ENCODE assay signal across 10 cellular contexts in genomic region chr6:31727717-31728671, GRCh38. TPM values are rescaled to one million over a fixed set of nuclear protein-coding genes. Genes with fewer than 3 reads are reported as not detected.
DNase-seq lines count a peak whose midpoint lies in the region; ATAC-seq and TF ChIP-seq lines count a peak whose summit lies in the region.
"Had no signal": no experiment of that assay in that cellular context is flagged by ENCODE, and none has a peak within 500 bp of the region (broad histone marks: within the 10 kb centered on the region; RNA-seq: fewer than 3 reads in every experiment).

No MANE protein-coding gene starts in this region.

- peak overlapping the region; percentile 85 for H3K27ac Mint-ChIP-seq in activated CD4-positive, alpha-beta T cell treated with anti-CD3 and anti-CD28 coated beads, Interleukin-2, amount 10 ng/mL, durations not matched to agents 7 days and 5 days
- H3K27ac Mint-ChIP-seq in activated CD8-positive, alpha-beta T cell treated with anti-CD3 and anti-CD28 coated beads for 36 hours, result peak overlapping the region; percentile 19

- peaks cover 25% of the 10 kb centered on the region for H3K4me1 ChIP-seq in thymus (ENCODE audit: control insufficient read depth, insufficient read depth, low read length)

- POLR2A ChIA-PET in activated CD4-positive, alpha-beta T cell treated with anti-CD3 and anti-CD28 coated beads, Interleukin-2, amount 10 ng/mL, durations not matched to agents 7 days and 5 days (lab: Charles Lee), result interaction anchor here (0.8 kb wide), 1 partner anchor 10 kb away, joined by 3 read pairs; no protein-coding TSS in a partner anchor
- POLR2A ChIA-PET in activated CD8-positive, alpha-beta T cell treated with anti-CD3 and anti-CD28 coated beads for 36 hours (lab: Charles Lee), result interaction anchor here (0.7 to 3.0 kb wide), 9 partner anchors 7 to 63 kb away, joined by 3 to 11 read pairs (median 4); partner anchors contain the start of genes ABHD16A, CLIC1, GPANK1 and LY6G5B

- H3K4me3 ChIP-seq in kidney epithelial cell (ENCODE audit: low read depth, low read length), result peak overlapping the region; percentile 89
- peak overlapping the region; percentile 1 for H3K4me3 ChIP-seq in thymus (ENCODE audit: low read length)

- H3K27ac ChIP-seq in thymus (ENCODE audit: low read depth), result peak overlapping the region; percentile 55

- DNase-seq in activated CD4-positive, alpha-beta T cell treated with anti-CD3 and anti-CD28 coated beads, Interleukin-2, amount 10 ng/mL, durations not matched to agents 7 days and 5 days, result no peak
- no peak for DNase-seq in activated CD4-positive, alpha-beta T cell treated with anti-CD3 and anti-CD28 coated beads for 4 hours
- DNase-seq in activated CD8-positive, alpha-beta T cell treated with anti-CD3 and anti-CD28 coated beads for 36 hours, result no peak
- no peak for DNase-seq in kidney epithelial cell (ENCODE audit: low read depth)
- DNase-seq in stimulated activated CD4-positive, alpha-beta T cell treated with anti-CD3 and anti-CD28 coated beads, Interleukin-12 subunit alpha, Interleukin-12 subunit beta, amount 100 ng/mL, for 4 hours, result no peak
- DNase-seq in mucosa of gallbladder (ENCODE audit: low spot score), result no peak
- DNase-seq in occipital lobe (lab: John Stamatoyannopoulos, UW), result no peak
- DNase-seq: activated CD4-positive, alpha-beta T cell treated with anti-CD3 and anti-CD28 coated beads, Interleukin-2, amount 50 U/mL, for 48 hours had no signal

- peak; percentile 4 for ATAC-seq in activated CD8-positive, alpha-beta T cell treated with anti-CD3 and anti-CD28 coated beads for 36 hours
- ATAC-seq: left lobe of liver had no signal

- peaks cover 38% of the 10 kb centered on the region for H3K36me3 Mint-ChIP-seq in activated CD4-positive, alpha-beta T cell treated with anti-CD3 and anti-CD28 coated beads, Interleukin-2, amount 10 ng/mL, durations not matched to agents 7 days and 5 days (ENCODE audit: low read depth)
- peaks cover 22% of the 10 kb centered on the region for H3K36me3 Mint-ChIP-seq in activated CD8-positive, alpha-beta T cell treated with anti-CD3 and anti-CD28 coated beads for 36 hours (ENCODE audit: low read depth)

- 86% methylated on average over 41 of the region's 41 CpGs for WGBS in thymus

- H3K9me3 ChIP-seq in thymus (ENCODE audit: control insufficient read depth), result no peaks in the 10 kb centered on the region

- CTCF ChIA-PET in activated CD4-positive, alpha-beta T cell treated with anti-CD3 and anti-CD28 coated beads, Interleukin-2, amount 10 ng/mL, durations not matched to agents 7 days and 5 days (lab: Charles Lee), result interaction anchor here (1.3 to 2.1 kb wide), 5 partner anchors 8 to 100 kb away, joined by 3 to 7 read pairs (median 4); partner anchors contain the start of gene CLIC1
- CTCF ChIA-PET in activated CD8-positive, alpha-beta T cell treated with anti-CD3 and anti-CD28 coated beads for 36 hours (lab: Charles Lee), result interaction anchor here (1.1 to 6.5 kb wide), 6 partner anchors 11 to 100 kb away, joined by 3 to 35 read pairs (median 7); partner anchors contain the start of genes CLIC1, HSPA1B, MSH5 and VARS1

- H3K4me3 Mint-ChIP-seq in activated CD4-positive, alpha-beta T cell treated with anti-CD3 and anti-CD28 coated beads, Interleukin-2, amount 10 ng/mL, durations not matched to agents 7 days and 5 days, result peak overlapping the region; percentile 85
- H3K4me3 Mint-ChIP-seq in activated CD8-positive, alpha-beta T cell treated with anti-CD3 and anti-CD28 coated beads for 36 hours, result peak overlapping the region; percentile 36

- H3K36me3 ChIP-seq in kidney epithelial cell (ENCODE audit: control insufficient read depth, insufficient read depth, low read length), result peaks cover 1% of the 10 kb centered on the region
- peaks cover 15% of the 10 kb centered on the region for H3K36me3 ChIP-seq in thymus (ENCODE audit: control insufficient read depth, insufficient read depth)

- intact Hi-C loops in activated CD8-positive, alpha-beta T cell treated with anti-CD3 and anti-CD28 coated beads for 36 hours (cut with micrococcal nuclease), result no loop called here

- TF ChIP-seq CTCF in activated CD8-positive, alpha-beta T cell treated with anti-CD3 and anti-CD28 coated beads for 36 hours (IDR thresholded peaks at IDR 0.05), result no peak
- TF ChIP-seq CTCF in kidney epithelial cell (IDR thresholded peaks at IDR 0.05; ENCODE audit: insufficient read depth, low read length, poor library complexity, severe bottlenecking), result no peak

- no peaks in the 10 kb centered on the region for H3K27me3 Mint-ChIP-seq in activated CD4-positive, alpha-beta T cell treated with anti-CD3 and anti-CD28 coated beads, Interleukin-2, amount 10 ng/mL, durations not matched to agents 7 days and 5 days
- H3K27me3 Mint-ChIP-seq in activated CD8-positive, alpha-beta T cell treated with anti-CD3 and anti-CD28 coated beads for 36 hours, result no peaks in the 10 kb centered on the region

- peaks cover 73% of the 10 kb centered on the region for H3K4me1 Mint-ChIP-seq in activated CD4-positive, alpha-beta T cell treated with anti-CD3 and anti-CD28 coated beads, Interleukin-2, amount 10 ng/mL, durations not matched to agents 7 days and 5 days
- peaks cover 60% of the 10 kb centered on the region for H3K4me1 Mint-ChIP-seq in activated CD8-positive, alpha-beta T cell treated with anti-CD3 and anti-CD28 coated beads for 36 hours (ENCODE audit: low read depth)

- no peaks in the 10 kb centered on the region for H3K27me3 ChIP-seq in kidney epithelial cell (ENCODE audit: control insufficient read depth, insufficient read depth, low read length)
- no peaks in the 10 kb centered on the region for H3K27me3 ChIP-seq in thymus (ENCODE audit: control insufficient read depth, insufficient read depth)

- H3K9me3 Mint-ChIP-seq in activated CD4-positive, alpha-beta T cell treated with anti-CD3 and anti-CD28 coated beads, Interleukin-2, amount 10 ng/mL, durations not matched to agents 7 days and 5 days, result no peaks in the 10 kb centered on the region
- H3K9me3 Mint-ChIP-seq in activated CD8-positive, alpha-beta T cell treated with anti-CD3 and anti-CD28 coated beads for 36 hours, result no peaks in the 10 kb centered on the region

RNA-seq across cellular contexts. Expression of gene DDAH2, which starts 1.1 kb away (rescaled TPM):
- 10 to 100 TPM; 13.3 to 15.4 TPM for total RNA-seq in activated CD4-positive, alpha-beta T cell treated with anti-CD3 and anti-CD28 coated beads, Interleukin-2, amount 10 ng/mL, durations not matched to agents 7 days and 5 days
- total RNA-seq in activated CD8-positive, alpha-beta T cell treated with anti-CD3 and anti-CD28 coated beads for 36 hours, result 1 to 10 TPM; 6.3 to 6.9 TPM
- total RNA-seq in kidney epithelial cell (91.5 and 106 TPM in 2 replicates), mucosa of gallbladder (130 TPM), occipital lobe (117 TPM)
- 105 TPM for polyA plus RNA-seq in thymus

RNA-seq across cellular contexts. Expression of gene MPIG6B, which starts 4.8 kb away (rescaled TPM):
- total RNA-seq in activated CD4-positive, alpha-beta T cell treated with anti-CD3 and anti-CD28 coated beads, Interleukin-2, amount 10 ng/mL, durations not matched to agents 7 days and 5 days, result under 1 TPM; 0.15 to 0.19 TPM
- total RNA-seq in activated CD8-positive, alpha-beta T cell treated with anti-CD3 and anti-CD28 coated beads for 36 hours, result under 1 TPM; 0.65 to 0.81 TPM
- total RNA-seq in kidney epithelial cell (0.29 TPM in 1 of 2 replicates, not detected in the other), mucosa of gallbladder (0.37 TPM), occipital lobe (not detected)
- polyA plus RNA-seq in thymus, result 0.32 TPM

RNA-seq across cellular contexts. Expression of gene LY6G6C, which starts 6.4 kb away (rescaled TPM):
- total RNA-seq in activated CD4-positive, alpha-beta T cell treated with anti-CD3 and anti-CD28 coated beads, Interleukin-2, amount 10 ng/mL, durations not matched to agents 7 days and 5 days, result not detected
- total RNA-seq in activated CD8-positive, alpha-beta T cell treated with anti-CD3 and anti-CD28 coated beads for 36 hours, result not detected
- not detected in 2 replicates for total RNA-seq in kidney epithelial cell
- polyA plus RNA-seq in thymus, result 7.0 TPM
- total RNA-seq in mucosa of gallbladder, result not detected
- 0.31 TPM for total RNA-seq in occipital lobe
- total RNA-seq: left lobe of liver had no signal

RNA-seq across cellular contexts. Expression of gene CLIC1, which starts 8.3 kb away (rescaled TPM):
- total RNA-seq in activated CD4-positive, alpha-beta T cell treated with anti-CD3 and anti-CD28 coated beads, Interleukin-2, amount 10 ng/mL, durations not matched to agents 7 days and 5 days, result 100 to 1,000 TPM; 525 to 561 TPM
- 100 to 1,000 TPM; 334 to 346 TPM for total RNA-seq in activated CD8-positive, alpha-beta T cell treated with anti-CD3 and anti-CD28 coated beads for 36 hours
- total RNA-seq in kidney epithelial cell (494 and 498 TPM in 2 replicates), mucosa of gallbladder (394 TPM), occipital lobe (35.2 TPM)
- 337 TPM for polyA plus RNA-seq in thymus

RNA-seq across cellular contexts. Expression of gene MSH5, which starts 11.8 kb away (rescaled TPM):
- 10 to 100 TPM; 56.1 to 58.0 TPM for total RNA-seq in activated CD4-positive, alpha-beta T cell treated with anti-CD3 and anti-CD28 coated beads, Interleukin-2, amount 10 ng/mL, durations not matched to agents 7 days and 5 days
- 100 to 1,000 TPM in 1 of 2 experiments, 10 to 100 TPM in 1; 96.9 to 105 TPM for total RNA-seq in activated CD8-positive, alpha-beta T cell treated with anti-CD3 and anti-CD28 coated beads for 36 hours
- total RNA-seq in kidney epithelial cell (8.9 and 13.1 TPM in 2 replicates), mucosa of gallbladder (19.7 TPM), occipital lobe (4.2 TPM)
- 15.2 TPM for polyA plus RNA-seq in thymus
